8 cellular contexts compared by ENCODE assay signal in the genomic region with DNA sequence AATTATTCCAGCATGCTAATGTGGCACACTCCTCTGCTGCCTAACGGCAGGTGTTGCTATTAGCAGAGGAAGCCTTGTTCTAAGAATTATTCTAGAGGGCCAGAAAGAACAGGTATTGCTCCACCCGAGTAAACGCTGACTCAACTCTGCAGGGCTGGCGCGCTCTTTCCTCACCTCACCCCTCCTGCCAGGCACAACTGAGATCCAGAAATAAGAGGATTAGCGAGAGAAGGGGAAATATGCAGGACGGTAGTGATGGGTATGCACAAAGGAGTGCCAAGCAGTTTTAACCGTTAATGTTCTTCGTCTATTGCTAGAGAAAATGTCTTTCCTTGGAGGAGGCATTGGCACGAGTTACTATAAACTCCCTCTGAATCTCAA. TPM values are rescaled to one million over a fixed set of nuclear protein-coding genes. Genes with fewer than 3 reads are reported as not detected.
DNase-seq lines count a peak whose midpoint lies in the region; ATAC-seq and TF ChIP-seq lines count a peak whose summit lies in the region.

No MANE protein-coding gene starts in this region.

- no peaks in the 10 kb centered on the region for H3K9me3 ChIP-seq in heart left ventricle
- no peaks in the 10 kb centered on the region for H3K9me3 ChIP-seq in ectodermal cell (ENCODE audit: control insufficient read depth, low read length)

- peaks cover 11% of the 10 kb centered on the region for H3K4me1 Mint-ChIP-seq in nephron

- intact Hi-C loops in heart left ventricle (cut with DNase I): no loop called here
- intact Hi-C loops in left ventricle myocardium superior (cut with micrococcal nuclease): no loop called here

- peak overlapping the region; percentile 85 to 86 (median 86) for H3K4me3 Mint-ChIP-seq in nephron

- 4 to 8% (median 5%) methylated on average over 10 of the region's 10 CpGs for WGBS in heart left ventricle, 4 donors
- WGBS in ectodermal cell, 2 experiments: 12 to 17% methylated on average over 10 of the region's 10 CpGs

- no peak for TF ChIP-seq POLR2A in heart left ventricle (IDR thresholded peaks at IDR 0.05)

- H3K27ac Mint-ChIP-seq in nephron: peak overlapping the region; percentile 33 to 78 (median 77)

- H3K27ac ChIP-seq in heart left ventricle (no peak overlapping the region), ectodermal cell (ENCODE audit: insufficient read depth, low read depth, low read length, poor library complexity, severe bottlenecking) (no peak overlapping the region)

- no peak for DNase-seq in heart left ventricle
- no peak for DNase-seq in left ventricle myocardium superior
- peak; percentile 33 for DNase-seq in NCI-H510A (lab: John Stamatoyannopoulos, UW)
- DNase-seq in NCI-H446 treated with DMSO at 0.1 percent for 48 hours (lab: John Stamatoyannopoulos, UW): no peak
- DNase-seq in GOT3 (lab: John Stamatoyannopoulos, UW): no peak
- no peak for DNase-seq in EL

- TF ChIP-seq CTCF in heart left ventricle (IDR thresholded peaks at IDR 0.05): no peak
- TF ChIP-seq CTCF in nephron (IDR thresholded peaks at IDR 0.05; ENCODE audit: unreplicated experiment in 3 of 3): no peak

- no peaks in the 10 kb centered on the region for H3K9me3 Mint-ChIP-seq in nephron

- no peaks in the 10 kb centered on the region for H3K36me3 ChIP-seq in heart left ventricle
- H3K36me3 ChIP-seq in ectodermal cell (ENCODE audit: control insufficient read depth, insufficient read depth, low read length): no peaks in the 10 kb centered on the region

- H3K4me3 ChIP-seq in heart left ventricle (peak overlapping the region; percentile 15 to 53 (median 41)), ectodermal cell (ENCODE audit: insufficient read depth, low read depth, low read length) (peak overlapping the region; percentile 40)

- H3K27me3 ChIP-seq in heart left ventricle: peaks cover 0 to 38% (median 25%) of the 10 kb centered on the region in 9 donors
- peaks cover 40% of the 10 kb centered on the region for H3K27me3 ChIP-seq in ectodermal cell (ENCODE audit: control insufficient read depth, insufficient read depth, low read length, poor library complexity, severe bottlenecking)

- peaks cover 63% of the 10 kb centered on the region for H3K27me3 Mint-ChIP-seq in nephron (ENCODE audit: low read depth)

- ATAC-seq in heart left ventricle (peak in 1 of 4 donors; percentile 15), left ventricle myocardium superior (no peak)

- H3K4me1 ChIP-seq in heart left ventricle (peaks cover 0 to 32% (median 6%) of the 10 kb centered on the region in 12 donors), ectodermal cell (ENCODE audit: control insufficient read depth, insufficient read depth, low read length) (no peaks in the 10 kb centered on the region)

- no peaks in the 10 kb centered on the region for H3K36me3 Mint-ChIP-seq in nephron (ENCODE audit: low read depth)

RNA-seq across cellular contexts. Expression of gene SCIN, which starts 0.4 kb away (rescaled TPM):
- 1 to 10 TPM in 2 of 9 donors, under 1 TPM in 3, not detected in 4; 0.12 to 1.7 (median 0.90) TPM for total RNA-seq in heart left ventricle
- polyA plus RNA-seq in heart left ventricle: under 1 TPM in 1 of 2 donors, not detected in 1; 0.01 TPM
- 0.20 TPM for total RNA-seq in left ventricle myocardium superior
- polyA plus RNA-seq in ectodermal cell (2013, experiment 1 of 4): 0.39 TPM
- not detected for polyA plus RNA-seq in ectodermal cell (2013, experiment 2 of 4)
- polyA plus RNA-seq in ectodermal cell (2013, experiment 3 of 4): not detected
- not detected for polyA plus RNA-seq in ectodermal cell (2013, experiment 4 of 4)
